14 cellular contexts compared by ENCODE assay signal in genomic region chr21:17371470-17371869, GRCh38.
DNase-seq lines count a peak whose midpoint lies in the region; ATAC-seq and TF ChIP-seq lines count a peak whose summit lies in the region.
"Had no signal": no experiment of that assay in that cellular context is flagged by ENCODE, and none has a peak within 500 bp of the region (broad histone marks: within the 10 kb centered on the region; RNA-seq: fewer than 3 reads in every experiment).

No MANE protein-coding gene starts in this region.

- DNase-seq in AG08395 (ENCODE audit: low spot score) (peak; percentile 8), cardiac fibroblast (ENCODE audit: low read depth in 2 of 2) (peak; percentile 12 to 69), kidney tubule cell (ENCODE audit: low spot score) (peak; percentile 85), NCI-H1092 (lab: John Stamatoyannopoulos, UW) (no peak)
- no peak for DNase-seq in stimulated activated CD4-positive, alpha-beta T cell treated with anti-CD3 and anti-CD28 coated beads, Interleukin-2, amount 100 ng/mL, for 24 hours
- no peak for DNase-seq in stimulated activated naive CD4-positive, alpha-beta T cell (lab: John Stamatoyannopoulos, UW)
- DNase-seq: activated naive CD4-positive, alpha-beta T cell treated with anti-CD3 and anti-CD28 coated beads for 36 hours; effector memory CD8-positive, alpha-beta T cell; H7; NCI-H446; SJCRH30 had no signal

- H3K4me3 ChIP-seq in HUES64 (ENCODE audit: low read length) (no peak overlapping the region), cardiac fibroblast (replicated peaks in 1 of 2; ENCODE audit: low read depth in 2 of 2, low read length in 2 of 2) (no peak overlapping the region)
- H3K4me3 ChIP-seq: SJCRH30 had no signal

- no peaks in the 10 kb centered on the region for H3K36me3 ChIP-seq in HUES64 (ENCODE audit: insufficient read depth, low read length)
- H3K36me3 ChIP-seq: SJCRH30 had no signal

- 25% methylated on average over 1 of the region's 1 CpG for WGBS in HUES64

- H3K9ac ChIP-seq in HUES64 (ENCODE audit: low read depth, low read length) = no peak overlapping the region

- no peaks in the 10 kb centered on the region for H3K9me3 ChIP-seq in HUES64 (ENCODE audit: insufficient read depth, low read depth, low read length)
- H3K9me3 ChIP-seq: SJCRH30 had no signal

- 0 out of 2 replicates have a peak overlapping the region, but pooled peaks have one; percentile 15 for H3K27ac ChIP-seq in HUES64 (ENCODE audit: low read depth, low read length)
- H3K27ac ChIP-seq: SJCRH30 had no signal

- no peak for TF ChIP-seq POLR2A in GM18505 (IDR thresholded peaks at IDR 0.05; ENCODE audit: borderline replicate concordance, extremely low read depth, insufficient read depth, insufficient read length)

- H3K27me3 ChIP-seq in HUES64 (ENCODE audit: insufficient read depth, low read length) = no peaks in the 10 kb centered on the region
- H3K27me3 ChIP-seq: SJCRH30 had no signal

- H3K4me1 ChIP-seq in HUES64 (ENCODE audit: insufficient read depth, low read length) = peaks cover 18% of the 10 kb centered on the region
- H3K4me1 ChIP-seq: SJCRH30 had no signal

- no peak for ATAC-seq in GM18505 (IDR thresholded peaks at IDR 0.05; ENCODE audit: unreplicated experiment)
- ATAC-seq: effector memory CD8-positive, alpha-beta T cell; stimulated activated memory B cell treated with anti-CD40 and anti-IgM and Interleukin-4, amounts not matched to agents 10 μg/mL and 1 μg/mL and 100 μg/mL, for 72 hours had no signal

- TF ChIP-seq CTCF in cardiac fibroblast (IDR thresholded peaks at IDR 0.05; ENCODE audit: low read depth, low read length) = no peak

Comparison
In these comparisons a context has a peak if more than half of its experiments do, and no peak if none do; other contexts are left out.
1. DNase-seq: peak in AG08395 (single experiment), cardiac fibroblast (2 of 2) and kidney tubule cell (single experiment); none in stimulated activated CD4-positive, alpha-beta T cell treated with anti-CD3 and anti-CD28 coated beads, Interleukin-2, amount 100 ng/mL, for 24 hours (0 of 2), NCI-H1092 (single experiment) and stimulated activated naive CD4-positive, alpha-beta T cell (0 of 6).